Comparison of ENCODE assay signal across 8 cellular contexts in genomic region chr1:225929462-225929861, GRCh38. TPM values are rescaled to one million over a fixed set of nuclear protein-coding genes. Genes with fewer than 3 reads are reported as not detected.
"Had no signal": no experiment of that assay in that cellular context is flagged by ENCODE, and none has a peak within 500 bp of the region (broad histone marks: within the 10 kb centered on the region; RNA-seq: fewer than 3 reads in every experiment).

No MANE protein-coding gene starts in this region.

RNA-seq across cellular contexts. Expression of gene LEFTY2, which starts 11.6 kb away (rescaled TPM):
- total RNA-seq: epithelial cell of proximal tubule, esophagus squamous epithelium, osteoblast, tibial nerve had no signal
- polyA plus RNA-seq: keratinocyte, neural cell had no signal

RNA-seq across cellular contexts. Expression of gene LEFTY1, which starts 40.5 kb away (rescaled TPM):
- total RNA-seq: dermis blood vessel endothelial cell, epithelial cell of proximal tubule, esophagus squamous epithelium, osteoblast, vagina had no signal
- polyA plus RNA-seq: keratinocyte had no signal

RNA-seq across cellular contexts. Expression of gene TMEM63A, which starts 47.3 kb away (rescaled TPM):
- polyA plus RNA-seq: neural cell had no signal
